ENCODE assay signal across 25 cellular contexts in genomic region chr19:37127999-37128820, GRCh38. TPM values are rescaled to one million over a fixed set of nuclear protein-coding genes. Genes with fewer than 3 reads are reported as not detected.
DNase-seq lines count a peak whose midpoint lies in the region; ATAC-seq, FAIRE-seq and TF ChIP-seq lines count a peak whose summit lies in the region.
"Had no signal": no experiment of that assay in that cellular context is flagged by ENCODE, and none has a peak within 500 bp of the region (broad histone marks: within the 10 kb centered on the region; RNA-seq: fewer than 3 reads in every experiment).

No MANE protein-coding gene starts in this region.

- no TSS peak for BruUV-seq in MCF 10A (replicated peaks; lab: Mats Ljungman, UMichigan)
- BruUV-seq in mammary epithelial cell (replicated peaks; lab: Mats Ljungman, UMichigan) = no TSS peak
- BruUV-seq in Panc1 (replicated peaks; lab: Mats Ljungman, UMichigan) = TSS peak; percentile 39

- DNase-seq in MCF 10A (ENCODE audit: unreplicated experiment) (peak; percentile 5), mammary epithelial cell (no peak), Panc1 (ENCODE audit: low read depth, low spot score) (no peak), kidney (no peak), NCI-H524 treated with DMSO at 0.1 percent for 48 hours (lab: John Stamatoyannopoulos, UW) (no peak), NCI-H146 treated with DMSO at 0.1 percent for 48 hours (lab: John Stamatoyannopoulos, UW; ENCODE audit: unreplicated experiment) (no peak)
- DNase-seq in central memory CD4-positive, alpha-beta T cell = no peak
- DNase-seq in activated T-cell treated with anti-CD3 and anti-CD28 coated beads, Interleukin-2, amount 50 U/mL, for 24 hours = no peak
- DNase-seq: activated CD4-positive, CD25-positive, alpha-beta regulatory T cell treated with anti-CD3 and anti-CD28 coated beads, Interleukin-2, amount 50 U/mL, for 72 hours; activated CD8-positive, alpha-beta T cell treated with anti-CD3 and anti-CD28 coated beads, Interleukin-2, amount 10 ng/mL, durations not matched to agents 7 days and 5 days; activated naive CD4-positive, alpha-beta T cell treated with anti-CD3 and anti-CD28 coated beads, Interleukin-2, amount 50 U/mL, for 16 hours; activated T-cell treated with anti-CD3 and anti-CD28 coated beads, Interleukin-2, amount 50 U/mL, for 4 hours; effector CD4-positive, alpha-beta T cell; GOT3; left colon; NCI-H1092 treated with DMSO at 0.1 percent for 48 hours; NCI-H2081 treated with DMSO at 0.1 percent for 48 hours; upper lobe of right lung had no signal

- no peaks in the 10 kb centered on the region for H3K4me1 Mint-ChIP-seq in MCF 10A (ENCODE audit: insufficient read depth, unreplicated experiment)
- no peaks in the 10 kb centered on the region for H3K4me1 Mint-ChIP-seq in activated T-cell treated with anti-CD3 and anti-CD28 coated beads, Interleukin-2, amount 50 U/mL, for 24 hours (ENCODE audit: low read depth)
- H3K4me1 Mint-ChIP-seq: mesothelial cell of epicardium, neural progenitor cell had no signal

- in situ Hi-C loops in mammary epithelial cell (cut with MboI; ENCODE audit: low sequenced_read_pairs in 2 of 2) (no loop called here), Panc1 (cut with HindIII; ENCODE audit: low pct_unique_long_range_greater_than_20kb, low sequenced_read_pairs) (no loop called here)

- H3K4me3 Mint-ChIP-seq in MCF 10A (ENCODE audit: unreplicated experiment) = no peak overlapping the region
- H3K4me3 Mint-ChIP-seq in activated T-cell treated with anti-CD3 and anti-CD28 coated beads, Interleukin-2, amount 50 U/mL, for 24 hours = no peak overlapping the region
- H3K4me3 Mint-ChIP-seq: activated CD8-positive, alpha-beta T cell treated with anti-CD3 and anti-CD28 coated beads, Interleukin-2, amount 10 ng/mL, durations not matched to agents 7 days and 5 days; activated T-cell treated with anti-CD3 and anti-CD28 coated beads, Interleukin-2, amount 50 U/mL, for 4 hours; mesothelial cell of epicardium; neural progenitor cell had no signal

- no peak overlapping the region for H3K27ac Mint-ChIP-seq in MCF 10A (ENCODE audit: low read depth, unreplicated experiment)
- no peak overlapping the region for H3K27ac Mint-ChIP-seq in activated T-cell treated with anti-CD3 and anti-CD28 coated beads, Interleukin-2, amount 50 U/mL, for 24 hours
- H3K27ac Mint-ChIP-seq: activated CD8-positive, alpha-beta T cell treated with anti-CD3 and anti-CD28 coated beads, Interleukin-2, amount 10 ng/mL, durations not matched to agents 7 days and 5 days; mesothelial cell of epicardium; neural progenitor cell had no signal

- dilution Hi-C loops in mammary epithelial cell (cut with HindIII; ENCODE audit: low sequenced_read_pairs) = no loop called here

- peaks cover 80% of the 10 kb centered on the region for H3K9me3 ChIP-seq in mammary epithelial cell (replicated peaks; ENCODE audit: insufficient read depth, low read length)
- peaks cover 80% of the 10 kb centered on the region for H3K9me3 ChIP-seq in Panc1 (ENCODE audit: control insufficient read depth, insufficient read depth, low read depth, low read length)
- peaks cover 78 to 97% of the 10 kb centered on the region in 2 donors for H3K9me3 ChIP-seq in kidney (ENCODE audit: control insufficient read depth in 1 of 2, low read length in 2 of 2)

- no peak for ATAC-seq in Panc1
- ATAC-seq: activated CD8-positive, alpha-beta T cell treated with anti-CD3 and anti-CD28 coated beads, Interleukin-2, amount 10 ng/mL, durations not matched to agents 7 days and 5 days; activated T-cell treated with anti-CD3 and anti-CD28 coated beads, Interleukin-2, amount 50 U/mL, for 4 hours; left colon; upper lobe of right lung had no signal

- no peaks in the 10 kb centered on the region for H3K79me2 ChIP-seq in mammary epithelial cell (ENCODE audit: insufficient read depth, low read length)

- H2AFZ ChIP-seq in mammary epithelial cell (ENCODE audit: low read depth, low read length) = no peak overlapping the region
- H2AFZ ChIP-seq: neural progenitor cell had no signal

- H3K4me3 ChIP-seq in mammary epithelial cell (replicated peaks in 1 of 3; ENCODE audit: insufficient read depth in 1 of 3, low read depth in 2 of 3, low read length in 3 of 3) (no peak overlapping the region), Panc1 (ENCODE audit: low read depth in 2 of 2, low read length in 2 of 2) (no peak overlapping the region), kidney (ENCODE audit: low read length in 2 of 2) (peak overlapping the region; percentile 16 to 32)
- H3K4me3 ChIP-seq: esophagus muscularis mucosa, neural progenitor cell, prostate gland, upper lobe of right lung had no signal

- CTCF ChIA-PET in MCF 10A (lab: Yijun Ruan, JAX) (no interaction called here), mammary epithelial cell (lab: Charles Lee; ENCODE audit: low non-redundant PET) (no interaction called here), Panc1 (lab: Charles Lee) (interaction anchor here (0.6 kb wide), 1 partner anchor 130 kb away, joined by 4 read pairs; no protein-coding TSS in a partner anchor)

- H3K9ac ChIP-seq in mammary epithelial cell (ENCODE audit: insufficient read depth, low read length) (no peak overlapping the region), kidney (ENCODE audit: low read length in 2 of 2) (no peak overlapping the region)
- H3K9ac ChIP-seq: neural progenitor cell had no signal

- POLR2A ChIA-PET in MCF 10A (lab: Yijun Ruan, JAX) (no interaction called here), Panc1 (lab: Charles Lee) (no interaction called here)

- intact Hi-C loops in MCF 10A (cut with micrococcal nuclease) = no loop called here
- intact Hi-C loops in mammary epithelial cell (cut with micrococcal nuclease) = no loop called here
- intact Hi-C loops in Panc1 (cut with micrococcal nuclease; ENCODE audit: unreplicated experiment) = no loop called here
- intact Hi-C loops in kidney (cut with DNase I) = no loop called here

- TF ChIP-seq CTCF in MCF 10A (IDR thresholded peaks at IDR 0.05; ENCODE audit: unreplicated experiment) (no peak), mammary epithelial cell (conservative IDR thresholded peaks at IDR 0.05 in 1 of 2, IDR thresholded peaks at IDR 0.05 in 1 of 2; ENCODE audit: extremely low read depth in 1 of 2, insufficient read depth in 1 of 2, low read depth in 1 of 2, low read length in 2 of 2) (no peak), Panc1 (IDR thresholded peaks at IDR 0.05) (no peak), kidney (IDR thresholded peaks at IDR 0.05; ENCODE audit: borderline replicate concordance, extremely low read depth, insufficient read depth) (no peak)

- no peaks in the 10 kb centered on the region for H4K20me1 ChIP-seq in mammary epithelial cell (ENCODE audit: insufficient read depth, low read length)

- no peak overlapping the region for H3K27ac ChIP-seq in mammary epithelial cell (ENCODE audit: insufficient read depth, low read depth, low read length)
- no peak overlapping the region for H3K27ac ChIP-seq in Panc1 (ENCODE audit: low read length)
- no peak overlapping the region for H3K27ac ChIP-seq in kidney (ENCODE audit: low read depth in 2 of 2, low read length in 2 of 2)
- H3K27ac ChIP-seq: ascending aorta, esophagus muscularis mucosa, neural progenitor cell, prostate gland, upper lobe of right lung had no signal

- H3K4me2 ChIP-seq in mammary epithelial cell (ENCODE audit: insufficient read depth, low read depth, low read length) = no peak overlapping the region
- H3K4me2 ChIP-seq: neural progenitor cell had no signal

- H3K27me3 ChIP-seq in mammary epithelial cell (ENCODE audit: insufficient read depth, low read length) (no peaks in the 10 kb centered on the region), Panc1 (ENCODE audit: control insufficient read depth, insufficient read depth, low read length) (no peaks in the 10 kb centered on the region)
- H3K27me3 ChIP-seq: ascending aorta, esophagus muscularis mucosa, neural progenitor cell, upper lobe of right lung had no signal

- 84% methylated on average over 10 of the region's 12 CpGs for WGBS in mammary epithelial cell (ENCODE audit: low coverage, missing lambda C conversion rate)

- peaks cover 53% of the 10 kb centered on the region for H3K9me3 Mint-ChIP-seq in MCF 10A (ENCODE audit: unreplicated experiment)
- H3K9me3 Mint-ChIP-seq in activated T-cell treated with anti-CD3 and anti-CD28 coated beads, Interleukin-2, amount 50 U/mL, for 24 hours = peaks cover 73% of the 10 kb centered on the region

- H3K36me3 ChIP-seq in mammary epithelial cell (ENCODE audit: insufficient read depth, low read length) (no peaks in the 10 kb centered on the region), Panc1 (ENCODE audit: control insufficient read depth, insufficient read depth, low read length) (no peaks in the 10 kb centered on the region), kidney (ENCODE audit: control insufficient read depth in 1 of 2, insufficient read depth in 2 of 2, low read length in 2 of 2) (peaks cover 18 to 38% of the 10 kb centered on the region in 2 donors)

- H3K27me3 Mint-ChIP-seq in MCF 10A (ENCODE audit: insufficient read depth, unreplicated experiment) = no peaks in the 10 kb centered on the region
- H3K27me3 Mint-ChIP-seq in activated T-cell treated with anti-CD3 and anti-CD28 coated beads, Interleukin-2, amount 50 U/mL, for 24 hours = no peaks in the 10 kb centered on the region

- H3K36me3 Mint-ChIP-seq in MCF 10A (ENCODE audit: insufficient read depth, unreplicated experiment) = peaks cover 40% of the 10 kb centered on the region
- H3K36me3 Mint-ChIP-seq in activated T-cell treated with anti-CD3 and anti-CD28 coated beads, Interleukin-2, amount 50 U/mL, for 24 hours (ENCODE audit: low read depth) = peaks cover 97% of the 10 kb centered on the region

- H3K4me1 ChIP-seq in mammary epithelial cell (ENCODE audit: insufficient read depth, low read length) (no peaks in the 10 kb centered on the region), Panc1 (ENCODE audit: control insufficient read depth, insufficient read depth, low read length) (no peaks in the 10 kb centered on the region), kidney (ENCODE audit: control insufficient read depth in 1 of 2, insufficient read depth in 1 of 2, low read depth in 1 of 2, low read length in 2 of 2) (no peaks in the 10 kb centered on the region)
- H3K4me1 ChIP-seq: ascending aorta, esophagus muscularis mucosa, neural progenitor cell, prostate gland, upper lobe of right lung had no signal

- FAIRE-seq in kidney (lab: Jason Lieb, UNC) = no peak
- FAIRE-seq: A204.1, G401.6 had no signal

RNA-seq across cellular contexts. Expression of gene ZNF585A, which starts 44.3 kb away (rescaled TPM):
- total RNA-seq in MCF 10A (2022) (6.1 and 10.4 TPM in 2 replicates), mammary epithelial cell (10 to 100 TPM; 10.4 to 13.7 TPM), Panc1 (2021; ENCODE audit: unreplicated experiment) (23.4 TPM), kidney (10.2 TPM)
- polyA plus RNA-seq in mammary epithelial cell (7.2 TPM), kidney (ENCODE audit: insufficient read depth, low read depth, low replicate concordance) (25.8 TPM)
- polyA minus RNA-seq in mammary epithelial cell = 3.7 TPM
- polyA plus RNA-seq in Panc1 (2012; ENCODE audit: insufficient read length) = 6.9 TPM

RNA-seq across cellular contexts. Expression of gene ZNF420, which starts 50.0 kb away (rescaled TPM):
- total RNA-seq in MCF 10A (2022) (9.0 and 11.0 TPM in 2 replicates), mammary epithelial cell (1 to 10 TPM; 4.1 to 9.0 TPM), Panc1 (2021; ENCODE audit: unreplicated experiment) (13.7 TPM), kidney (11.9 TPM)
- polyA plus RNA-seq in mammary epithelial cell (2.0 TPM), kidney (ENCODE audit: insufficient read depth, low read depth, low replicate concordance) (5.9 TPM)
- polyA minus RNA-seq in mammary epithelial cell = 2.1 TPM
- 7.9 TPM for polyA plus RNA-seq in Panc1 (2012; ENCODE audit: insufficient read length)

Comparison
In these comparisons a context has a peak if more than half of its experiments do, and no peak if none do; other contexts are left out.
1. H3K4me3 ChIP-seq: peak in kidney (2 of 2); none in mammary epithelial cell (0 of 3) and Panc1 (0 of 2).